ENCODE assay signal across 21 cellular contexts in genomic region chr13:113770441-113770840, GRCh38. TPM values are rescaled to one million over a fixed set of nuclear protein-coding genes. Genes with fewer than 3 reads are reported as not detected.
"Had no signal": no experiment of that assay in that cellular context is flagged by ENCODE, and none has a peak within 500 bp of the region (broad histone marks: within the 10 kb centered on the region; RNA-seq: fewer than 3 reads in every experiment).

No MANE protein-coding gene starts in this region.

- H3K36me3 ChIP-seq: brain microvascular endothelial cell, cardiac muscle cell, MG63, SJCRH30 had no signal

- H3K36me3 Mint-ChIP-seq: activated naive CD4-positive, alpha-beta T cell treated with anti-CD3 and anti-CD28 coated beads, Interleukin-2, amount 10 ng/mL, durations not matched to agents 7 days and 5 days; activated naive CD8-positive, alpha-beta T cell treated with anti-CD3 and anti-CD28 coated beads for 36 hours had no signal

- H3K9me3 ChIP-seq: MG63, SJCRH30, SK-N-SH had no signal

- H3K27ac ChIP-seq: brain microvascular endothelial cell, cardiac muscle cell, SJCRH30, VCaP had no signal

- ATAC-seq: activated CD8-positive, alpha-beta memory T cell treated with anti-CD3 and anti-CD28 coated beads, Interleukin-2, amount 10 ng/mL, durations not matched to agents 7 days and 5 days had no signal

- H3K27ac Mint-ChIP-seq: activated CD8-positive, alpha-beta memory T cell treated with anti-CD3 and anti-CD28 coated beads, Interleukin-2, amount 10 ng/mL, durations not matched to agents 7 days and 5 days; activated naive CD4-positive, alpha-beta T cell treated with anti-CD3 and anti-CD28 coated beads, Interleukin-2, amount 10 ng/mL, durations not matched to agents 7 days and 5 days; activated naive CD8-positive, alpha-beta T cell treated with anti-CD3 and anti-CD28 coated beads for 36 hours had no signal

- H3K4me1 ChIP-seq: SJCRH30 had no signal

- DNase-seq: activated CD4-positive, alpha-beta T cell treated with anti-CD3 and anti-CD28 coated beads for 4 hours; activated CD4-positive, CD25-positive, alpha-beta regulatory T cell; activated CD8-positive, alpha-beta memory T cell treated with anti-CD3 and anti-CD28 coated beads, Interleukin-2, amount 10 ng/mL, durations not matched to agents 7 days and 5 days; activated gamma-delta T cell treated with Interleukin-2 at 50 U/mL for 16 hours; activated naive CD4-positive, alpha-beta T cell treated with anti-CD3 and anti-CD28 coated beads, Interleukin-2, amount 10 ng/mL, durations not matched to agents 7 days and 5 days; activated naive CD8-positive, alpha-beta T cell treated with anti-CD3 and anti-CD28 coated beads for 36 hours; activated T-cell treated with anti-CD3 and anti-CD28 coated beads, Interleukin-2, amount 50 U/mL, for 4 hours; brain microvascular endothelial cell; cerebellar nuclear complex; MG63; NCI-H1105; NCI-H1436; NCI-H1694 treated with DMSO at 0.1 percent for 48 hours; NCI-H2029 treated with DMSO at 0.1 percent for 48 hours; NCI-H510A treated with DMSO at 0.1 percent for 48 hours; NCI-H69; SJCRH30; SK-N-SH; T-helper 1 cell had no signal

- H3K9ac ChIP-seq: SK-N-SH had no signal

- H3K27me3 ChIP-seq: brain microvascular endothelial cell, cardiac muscle cell, MG63, SJCRH30 had no signal

- H3K4me2 ChIP-seq: SK-N-SH had no signal

- H3K4me3 Mint-ChIP-seq: activated CD8-positive, alpha-beta memory T cell treated with anti-CD3 and anti-CD28 coated beads, Interleukin-2, amount 10 ng/mL, durations not matched to agents 7 days and 5 days; activated naive CD4-positive, alpha-beta T cell treated with anti-CD3 and anti-CD28 coated beads, Interleukin-2, amount 10 ng/mL, durations not matched to agents 7 days and 5 days; activated naive CD8-positive, alpha-beta T cell treated with anti-CD3 and anti-CD28 coated beads for 36 hours; activated T-cell treated with anti-CD3 and anti-CD28 coated beads, Interleukin-2, amount 50 U/mL, for 4 hours had no signal

- H3K4me3 ChIP-seq: cardiac muscle cell, MG63, SJCRH30 had no signal

RNA-seq across cellular contexts. Expression of gene TMEM255B, which starts 11.4 kb away (rescaled TPM):
- total RNA-seq: cardiac muscle cell, SJCRH30 had no signal
